ENCODE assay signal across 1 cellular context in the genomic region with DNA sequence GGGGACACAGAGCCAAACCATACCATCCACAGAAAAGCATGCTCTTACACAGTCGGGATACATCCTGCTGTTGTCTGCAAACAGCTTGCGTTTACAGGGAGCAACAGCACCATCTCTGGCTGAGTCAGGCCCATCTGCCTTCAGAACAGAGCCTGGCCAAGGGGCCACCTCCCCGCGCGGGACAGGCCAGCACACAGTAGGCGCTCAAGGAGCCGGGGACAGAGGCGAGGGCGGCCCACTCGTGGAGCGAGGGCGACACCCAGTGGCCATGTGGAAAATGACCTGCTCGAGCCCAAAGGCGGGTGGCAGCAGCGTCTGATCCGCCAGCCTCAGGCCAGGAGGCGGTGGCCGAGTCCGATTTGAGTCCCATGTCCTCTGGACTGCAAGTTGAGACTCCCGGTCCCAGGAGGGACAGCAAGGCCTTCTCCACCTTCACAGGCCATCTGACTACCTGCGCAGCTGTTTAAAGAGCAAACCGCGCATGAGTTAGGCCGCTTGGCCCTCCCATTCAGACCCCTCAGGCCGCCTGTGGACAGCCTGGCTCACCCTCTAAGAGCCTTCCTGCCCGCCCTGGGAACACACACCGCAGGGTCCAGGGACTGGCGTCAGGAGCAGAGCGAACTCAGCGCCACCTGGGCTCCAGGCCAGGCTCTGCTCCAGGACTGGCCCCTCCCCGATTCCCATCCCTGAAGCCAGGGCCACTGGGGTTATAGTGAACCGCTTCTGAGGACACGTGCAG.
A peak's percentile ranks its signal among the peaks of the same experiment; 100 is the strongest.
TF ChIP-seq lines count a peak whose summit lies in the region.

No MANE protein-coding gene starts in this region.

TF ChIP-seq in HepG2, 621 proteins besides CTCF, POLR2A, EP300 and RAD21 (continued from another document and continues in another):
- TF ChIP-seq HDAC1 (CRISPR knock-in tag; IDR thresholded peaks at IDR 0.05) = peak; percentile 48
- no peak for TF ChIP-seq ZFP36L1 (CRISPR knock-in tag; IDR thresholded peaks at IDR 0.05)
- TF ChIP-seq ZNF878 (CRISPR knock-in tag; IDR thresholded peaks at IDR 0.05) = no peak; the same call in 1 of the 2 replicates
- no peak for TF ChIP-seq TCF12 (IDR thresholded peaks at IDR 0.05)
- no peak for TF ChIP-seq TCF12 (CRISPR knock-in tag; IDR thresholded peaks at IDR 0.05)
- TF ChIP-seq MTF2 (CRISPR knock-in tag; IDR thresholded peaks at IDR 0.05; ENCODE audit: borderline replicate concordance) = peak; percentile 93; the same call in 1 of the 2 replicates
- TF ChIP-seq, protein P1, sequence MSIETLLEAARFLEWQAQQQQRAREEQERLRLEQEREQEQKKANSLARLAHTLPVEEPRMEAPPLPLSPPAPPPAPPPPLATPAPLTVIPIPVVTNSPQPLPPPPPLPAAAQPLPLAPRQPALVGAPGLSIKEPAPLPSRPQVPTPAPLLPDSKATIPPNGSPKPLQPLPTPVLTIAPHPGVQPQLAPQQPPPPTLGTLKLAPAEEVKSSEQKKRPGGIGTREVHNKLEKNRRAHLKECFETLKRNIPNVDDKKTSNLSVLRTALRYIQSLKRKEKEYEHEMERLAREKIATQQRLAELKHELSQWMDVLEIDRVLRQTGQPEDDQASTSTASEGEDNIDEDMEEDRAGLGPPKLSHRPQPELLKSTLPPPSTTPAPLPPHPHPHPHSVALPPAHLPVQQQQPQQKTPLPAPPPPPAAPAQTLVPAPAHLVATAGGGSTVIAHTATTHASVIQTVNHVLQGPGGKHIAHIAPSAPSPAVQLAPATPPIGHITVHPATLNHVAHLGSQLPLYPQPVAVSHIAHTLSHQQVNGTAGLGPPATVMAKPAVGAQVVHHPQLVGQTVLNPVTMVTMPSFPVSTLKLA (IDR thresholded peaks at IDR 0.05) = no peak
- TF ChIP-seq ZNF12 (CRISPR knock-in tag; IDR thresholded peaks at IDR 0.05) = no peak
- peak; percentile 94 for TF ChIP-seq CCDC6 (CRISPR knock-in tag; IDR thresholded peaks at IDR 0.05)
- no peak for TF ChIP-seq SRSF4 (IDR thresholded peaks at IDR 0.05; ENCODE audit: low read depth, low read length, poor library complexity, severe bottlenecking)
- TF ChIP-seq, protein P2, sequence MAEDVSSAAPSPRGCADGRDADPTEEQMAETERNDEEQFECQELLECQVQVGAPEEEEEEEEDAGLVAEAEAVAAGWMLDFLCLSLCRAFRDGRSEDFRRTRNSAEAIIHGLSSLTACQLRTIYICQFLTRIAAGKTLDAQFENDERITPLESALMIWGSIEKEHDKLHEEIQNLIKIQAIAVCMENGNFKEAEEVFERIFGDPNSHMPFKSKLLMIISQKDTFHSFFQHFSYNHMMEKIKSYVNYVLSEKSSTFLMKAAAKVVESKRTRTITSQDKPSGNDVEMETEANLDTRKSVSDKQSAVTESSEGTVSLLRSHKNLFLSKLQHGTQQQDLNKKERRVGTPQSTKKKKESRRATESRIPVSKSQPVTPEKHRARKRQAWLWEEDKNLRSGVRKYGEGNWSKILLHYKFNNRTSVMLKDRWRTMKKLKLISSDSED (CRISPR knock-in tag; IDR thresholded peaks at IDR 0.05) = no peak
- TF ChIP-seq TOE1 (CRISPR knock-in tag; IDR thresholded peaks at IDR 0.05) = 0 out of 2 replicates have a peak, but pooled peaks have one; percentile 52
- TF ChIP-seq ZNF331 (CRISPR knock-in tag; IDR thresholded peaks at IDR 0.05) = no peak; the same call in 1 of the 2 replicates
- TF ChIP-seq, protein P3, sequence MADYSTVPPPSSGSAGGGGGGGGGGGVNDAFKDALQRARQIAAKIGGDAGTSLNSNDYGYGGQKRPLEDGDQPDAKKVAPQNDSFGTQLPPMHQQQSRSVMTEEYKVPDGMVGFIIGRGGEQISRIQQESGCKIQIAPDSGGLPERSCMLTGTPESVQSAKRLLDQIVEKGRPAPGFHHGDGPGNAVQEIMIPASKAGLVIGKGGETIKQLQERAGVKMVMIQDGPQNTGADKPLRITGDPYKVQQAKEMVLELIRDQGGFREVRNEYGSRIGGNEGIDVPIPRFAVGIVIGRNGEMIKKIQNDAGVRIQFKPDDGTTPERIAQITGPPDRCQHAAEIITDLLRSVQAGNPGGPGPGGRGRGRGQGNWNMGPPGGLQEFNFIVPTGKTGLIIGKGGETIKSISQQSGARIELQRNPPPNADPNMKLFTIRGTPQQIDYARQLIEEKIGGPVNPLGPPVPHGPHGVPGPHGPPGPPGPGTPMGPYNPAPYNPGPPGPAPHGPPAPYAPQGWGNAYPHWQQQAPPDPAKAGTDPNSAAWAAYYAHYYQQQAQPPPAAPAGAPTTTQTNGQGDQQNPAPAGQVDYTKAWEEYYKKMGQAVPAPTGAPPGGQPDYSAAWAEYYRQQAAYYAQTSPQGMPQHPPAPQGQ (CRISPR knock-in tag; IDR thresholded peaks at IDR 0.05; ENCODE audit: borderline replicate concordance) = 0 out of 2 replicates have a peak, but pooled peaks have one; percentile 55
- no peak for TF ChIP-seq JUN (CRISPR knock-in tag; IDR thresholded peaks at IDR 0.05)
- TF ChIP-seq, protein P4, sequence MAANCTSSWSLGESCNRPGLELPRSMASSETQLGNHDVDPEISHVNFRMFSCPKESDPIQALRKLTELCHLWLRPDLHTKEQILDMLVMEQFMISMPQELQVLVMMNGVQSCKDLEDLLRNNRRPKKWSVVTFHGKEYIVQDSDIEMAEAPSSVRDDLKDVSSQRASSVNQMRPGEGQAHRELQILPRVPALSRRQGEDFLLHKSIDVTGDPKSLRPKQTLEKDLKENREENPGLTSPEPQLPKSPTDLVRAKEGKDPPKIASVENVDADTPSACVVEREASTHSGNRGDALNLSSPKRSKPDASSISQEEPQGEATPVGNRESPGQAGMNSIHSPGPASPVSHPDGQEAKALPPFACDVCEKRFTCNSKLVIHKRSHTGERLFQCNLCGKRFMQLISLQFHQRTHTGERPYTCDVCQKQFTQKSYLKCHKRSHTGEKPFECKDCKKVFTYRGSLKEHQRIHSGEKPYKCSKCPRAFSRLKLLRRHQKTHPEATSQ (CRISPR knock-in tag; IDR thresholded peaks at IDR 0.05; ENCODE audit: borderline replicate concordance) = peak; percentile 100
- no peak for TF ChIP-seq ZNF703 (CRISPR knock-in tag; IDR thresholded peaks at IDR 0.05; ENCODE audit: borderline replicate concordance)
- TF ChIP-seq, protein P5, sequence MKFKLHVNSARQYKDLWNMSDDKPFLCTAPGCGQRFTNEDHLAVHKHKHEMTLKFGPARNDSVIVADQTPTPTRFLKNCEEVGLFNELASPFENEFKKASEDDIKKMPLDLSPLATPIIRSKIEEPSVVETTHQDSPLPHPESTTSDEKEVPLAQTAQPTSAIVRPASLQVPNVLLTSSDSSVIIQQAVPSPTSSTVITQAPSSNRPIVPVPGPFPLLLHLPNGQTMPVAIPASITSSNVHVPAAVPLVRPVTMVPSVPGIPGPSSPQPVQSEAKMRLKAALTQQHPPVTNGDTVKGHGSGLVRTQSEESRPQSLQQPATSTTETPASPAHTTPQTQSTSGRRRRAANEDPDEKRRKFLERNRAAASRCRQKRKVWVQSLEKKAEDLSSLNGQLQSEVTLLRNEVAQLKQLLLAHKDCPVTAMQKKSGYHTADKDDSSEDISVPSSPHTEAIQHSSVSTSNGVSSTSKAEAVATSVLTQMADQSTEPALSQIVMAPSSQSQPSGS (CRISPR knock-in tag; IDR thresholded peaks at IDR 0.05) = peak; percentile 71; the same call in 1 of the 2 replicates
- TF ChIP-seq ZNF607 (CRISPR knock-in tag; IDR thresholded peaks at IDR 0.05; ENCODE audit: borderline replicate concordance) = no peak
- TF ChIP-seq, protein P6, sequence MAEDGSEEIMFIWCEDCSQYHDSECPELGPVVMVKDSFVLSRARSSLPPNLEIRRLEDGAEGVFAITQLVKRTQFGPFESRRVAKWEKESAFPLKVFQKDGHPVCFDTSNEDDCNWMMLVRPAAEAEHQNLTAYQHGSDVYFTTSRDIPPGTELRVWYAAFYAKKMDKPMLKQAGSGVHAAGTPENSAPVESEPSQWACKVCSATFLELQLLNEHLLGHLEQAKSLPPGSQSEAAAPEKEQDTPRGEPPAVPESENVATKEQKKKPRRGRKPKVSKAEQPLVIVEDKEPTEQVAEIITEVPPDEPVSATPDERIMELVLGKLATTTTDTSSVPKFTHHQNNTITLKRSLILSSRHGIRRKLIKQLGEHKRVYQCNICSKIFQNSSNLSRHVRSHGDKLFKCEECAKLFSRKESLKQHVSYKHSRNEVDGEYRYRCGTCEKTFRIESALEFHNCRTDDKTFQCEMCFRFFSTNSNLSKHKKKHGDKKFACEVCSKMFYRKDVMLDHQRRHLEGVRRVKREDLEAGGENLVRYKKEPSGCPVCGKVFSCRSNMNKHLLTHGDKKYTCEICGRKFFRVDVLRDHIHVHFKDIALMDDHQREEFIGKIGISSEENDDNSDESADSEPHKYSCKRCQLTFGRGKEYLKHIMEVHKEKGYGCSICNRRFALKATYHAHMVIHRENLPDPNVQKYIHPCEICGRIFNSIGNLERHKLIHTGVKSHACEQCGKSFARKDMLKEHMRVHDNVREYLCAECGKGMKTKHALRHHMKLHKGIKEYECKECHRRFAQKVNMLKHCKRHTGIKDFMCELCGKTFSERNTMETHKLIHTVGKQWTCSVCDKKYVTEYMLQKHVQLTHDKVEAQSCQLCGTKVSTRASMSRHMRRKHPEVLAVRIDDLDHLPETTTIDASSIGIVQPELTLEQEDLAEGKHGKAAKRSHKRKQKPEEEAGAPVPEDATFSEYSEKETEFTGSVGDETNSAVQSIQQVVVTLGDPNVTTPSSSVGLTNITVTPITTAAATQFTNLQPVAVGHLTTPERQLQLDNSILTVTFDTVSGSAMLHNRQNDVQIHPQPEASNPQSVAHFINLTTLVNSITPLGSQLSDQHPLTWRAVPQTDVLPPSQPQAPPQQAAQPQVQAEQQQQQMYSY (CRISPR knock-in tag; IDR thresholded peaks at IDR 0.05) = peak; percentile 40; the same call in 1 of the 2 replicates
- no peak for TF ChIP-seq ZNF775 (CRISPR knock-in tag; IDR thresholded peaks at IDR 0.05; ENCODE audit: borderline replicate concordance)
- peak; percentile 90; the same call in 1 of the 2 replicates for TF ChIP-seq ZSCAN21 (CRISPR knock-in tag; IDR thresholded peaks at IDR 0.05; ENCODE audit: borderline replicate concordance)
- no peak for TF ChIP-seq ZNF850 (CRISPR knock-in tag; conservative IDR thresholded peaks at IDR 0.05)
- TF ChIP-seq, protein P7, sequence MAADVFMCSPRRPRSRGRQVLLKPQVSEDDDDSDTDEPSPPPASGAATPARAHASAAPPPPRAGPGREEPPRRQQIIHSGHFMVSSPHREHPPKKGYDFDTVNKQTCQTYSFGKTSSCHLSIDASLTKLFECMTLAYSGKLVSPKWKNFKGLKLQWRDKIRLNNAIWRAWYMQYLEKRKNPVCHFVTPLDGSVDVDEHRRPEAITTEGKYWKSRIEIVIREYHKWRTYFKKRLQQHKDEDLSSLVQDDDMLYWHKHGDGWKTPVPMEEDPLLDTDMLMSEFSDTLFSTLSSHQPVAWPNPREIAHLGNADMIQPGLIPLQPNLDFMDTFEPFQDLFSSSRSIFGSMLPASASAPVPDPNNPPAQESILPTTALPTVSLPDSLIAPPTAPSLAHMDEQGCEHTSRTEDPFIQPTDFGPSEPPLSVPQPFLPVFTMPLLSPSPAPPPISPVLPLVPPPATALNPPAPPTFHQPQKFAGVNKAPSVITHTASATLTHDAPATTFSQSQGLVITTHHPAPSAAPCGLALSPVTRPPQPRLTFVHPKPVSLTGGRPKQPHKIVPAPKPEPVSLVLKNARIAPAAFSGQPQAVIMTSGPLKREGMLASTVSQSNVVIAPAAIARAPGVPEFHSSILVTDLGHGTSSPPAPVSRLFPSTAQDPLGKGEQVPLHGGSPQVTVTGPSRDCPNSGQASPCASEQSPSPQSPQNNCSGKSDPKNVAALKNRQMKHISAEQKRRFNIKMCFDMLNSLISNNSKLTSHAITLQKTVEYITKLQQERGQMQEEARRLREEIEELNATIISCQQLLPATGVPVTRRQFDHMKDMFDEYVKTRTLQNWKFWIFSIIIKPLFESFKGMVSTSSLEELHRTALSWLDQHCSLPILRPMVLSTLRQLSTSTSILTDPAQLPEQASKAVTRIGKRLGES (CRISPR knock-in tag; IDR thresholded peaks at IDR 0.05; ENCODE audit: borderline replicate concordance) = no peak
- TF ChIP-seq CREB1 (IDR thresholded peaks at IDR 0.05) = no peak
- no peak for TF ChIP-seq CREB1 (CRISPR knock-in tag; IDR thresholded peaks at IDR 0.05)
- TF ChIP-seq NFYC (CRISPR knock-in tag; IDR thresholded peaks at IDR 0.05) = no peak
- no peak; the same call in 1 of the 2 replicates for TF ChIP-seq NAIF1 (CRISPR knock-in tag; IDR thresholded peaks at IDR 0.05; ENCODE audit: borderline replicate concordance)
- TF ChIP-seq ZNF33B (CRISPR knock-in tag; IDR thresholded peaks at IDR 0.05) = no peak
- no peak for TF ChIP-seq JARID2 (CRISPR knock-in tag; IDR thresholded peaks at IDR 0.05; ENCODE audit: insufficient replicate concordance)
- peak; percentile 50; the same call in 1 of the 2 replicates for TF ChIP-seq JUND (CRISPR knock-in tag; IDR thresholded peaks at IDR 0.05)
- TF ChIP-seq, protein P8, sequence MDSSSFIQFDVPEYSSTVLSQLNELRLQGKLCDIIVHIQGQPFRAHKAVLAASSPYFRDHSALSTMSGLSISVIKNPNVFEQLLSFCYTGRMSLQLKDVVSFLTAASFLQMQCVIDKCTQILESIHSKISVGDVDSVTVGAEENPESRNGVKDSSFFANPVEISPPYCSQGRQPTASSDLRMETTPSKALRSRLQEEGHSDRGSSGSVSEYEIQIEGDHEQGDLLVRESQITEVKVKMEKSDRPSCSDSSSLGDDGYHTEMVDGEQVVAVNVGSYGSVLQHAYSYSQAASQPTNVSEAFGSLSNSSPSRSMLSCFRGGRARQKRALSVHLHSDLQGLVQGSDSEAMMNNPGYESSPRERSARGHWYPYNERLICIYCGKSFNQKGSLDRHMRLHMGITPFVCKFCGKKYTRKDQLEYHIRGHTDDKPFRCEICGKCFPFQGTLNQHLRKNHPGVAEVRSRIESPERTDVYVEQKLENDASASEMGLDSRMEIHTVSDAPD (CRISPR knock-in tag; IDR thresholded peaks at IDR 0.05) = no peak
- 0 out of 2 replicates have a peak, but pooled peaks have one; percentile 65 for TF ChIP-seq SMAD9 (CRISPR knock-in tag; IDR thresholded peaks at IDR 0.05)
- TF ChIP-seq ZNF670 (CRISPR knock-in tag; IDR thresholded peaks at IDR 0.05; ENCODE audit: borderline replicate concordance) = no peak
